Comparison of ENCODE assay signal across 8 cellular contexts in genomic region chr9:70419546-70420266, GRCh38. TPM values are rescaled to one million over a fixed set of nuclear protein-coding genes. Genes with fewer than 3 reads are reported as not detected.
A peak's percentile ranks its signal among the peaks of the same experiment; 100 is the strongest.
DNase-seq lines count a peak whose midpoint lies in the region; ATAC-seq and TF ChIP-seq lines count a peak whose summit lies in the region.

No MANE protein-coding gene starts in this region.

- TF ChIP-seq CTCF in AG09309 (IDR thresholded peaks at IDR 0.05; ENCODE audit: control insufficient read depth, insufficient read depth, low read depth, low read length, missing control alignments): no peak

- peak; percentile 94 for DNase-seq in AG09309 (ENCODE audit: low read depth)
- DNase-seq in NCI-H345 treated with DMSO at 0.1 percent for 48 hours (lab: John Stamatoyannopoulos, UW; ENCODE audit: unreplicated experiment): peak; percentile 77
- peak; percentile 74 for DNase-seq in activated CD4-positive, CD25-positive, alpha-beta regulatory T cell treated with anti-CD3 and anti-CD28 coated beads, Interleukin-2, amount 50 U/mL, for 16 hours (ENCODE audit: low read depth, low spot score)
- peak; percentile 89 for DNase-seq in cerebellum (ENCODE audit: low spot score)
- peak; percentile 93 for DNase-seq in kidney glomerular epithelial cell (lab: John Stamatoyannopoulos, UW)
- DNase-seq in stimulated activated CD4-positive, alpha-beta T cell treated with anti-CD3 and anti-CD28 coated beads, Interleukin-15, amount 100 ng/mL, for 24 hours: peak; percentile 89

- peak; percentile 42 for ATAC-seq in GM19023 (IDR thresholded peaks at IDR 0.05; ENCODE audit: unreplicated experiment)
- ATAC-seq in HG03280 (IDR thresholded peaks at IDR 0.05; ENCODE audit: unreplicated experiment): peak; percentile 45

- H3K4me3 ChIP-seq in AG09309 (ENCODE audit: control insufficient read depth, low read depth, low read length): peak overlapping the region; percentile 62

RNA-seq across cellular contexts. Expression of gene KLF9, which starts 5.2 kb away (rescaled TPM):
- total RNA-seq in cerebellum: 2.8 TPM

Comparison
In these comparisons a context has a peak if more than half of its experiments do, and no peak if none do; other contexts are left out.
1. Peak in every context shown above with its lines: DNase-seq, ATAC-seq and H3K4me3 ChIP-seq.